Comparison of ENCODE assay signal across 7 cellular contexts in the genomic region with DNA sequence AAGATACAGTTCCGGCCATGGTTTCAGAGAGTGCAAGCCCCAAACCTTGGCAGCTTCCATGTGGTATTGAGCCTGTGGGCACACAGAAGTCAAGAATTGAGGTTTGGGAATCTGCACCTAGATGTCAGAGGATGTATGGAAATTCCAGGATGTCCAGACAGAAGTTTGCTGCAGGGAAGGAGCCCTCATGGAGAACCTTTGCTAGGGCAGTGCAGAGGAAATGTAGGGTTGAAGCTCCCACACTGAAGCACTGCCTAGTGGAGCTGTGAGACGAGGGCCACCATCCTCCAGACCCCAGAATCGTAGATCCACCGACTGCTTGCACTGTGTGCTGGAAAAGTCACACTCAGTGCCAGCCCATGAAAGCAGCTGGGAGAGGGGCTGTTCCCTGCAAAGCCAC.
"Had no signal": no experiment of that assay in that cellular context is flagged by ENCODE, and none has a peak within 500 bp of the region (broad histone marks: within the 10 kb centered on the region; RNA-seq: fewer than 3 reads in every experiment).

No MANE protein-coding gene starts in this region.

- H3K4me3 ChIP-seq: GM23248 had no signal

- H3K4me3 Mint-ChIP-seq: H9, HFFc6 had no signal

- H3K27ac ChIP-seq: GM23248, KMS-11 had no signal

- H3K27ac Mint-ChIP-seq: H9, HFFc6 had no signal

- H3K4me1 Mint-ChIP-seq: H9 had no signal

- H3K9ac ChIP-seq: GM23248, KMS-11 had no signal

- H2AFZ ChIP-seq: GM23248 had no signal

- DNase-seq: GM23248, H9, HCEC 1CT, HFFc6, IMR-90, KBM-7 had no signal

- H3K4me2 ChIP-seq: KMS-11 had no signal
